ENCODE assay signal across 24 cellular contexts in the genomic region with DNA sequence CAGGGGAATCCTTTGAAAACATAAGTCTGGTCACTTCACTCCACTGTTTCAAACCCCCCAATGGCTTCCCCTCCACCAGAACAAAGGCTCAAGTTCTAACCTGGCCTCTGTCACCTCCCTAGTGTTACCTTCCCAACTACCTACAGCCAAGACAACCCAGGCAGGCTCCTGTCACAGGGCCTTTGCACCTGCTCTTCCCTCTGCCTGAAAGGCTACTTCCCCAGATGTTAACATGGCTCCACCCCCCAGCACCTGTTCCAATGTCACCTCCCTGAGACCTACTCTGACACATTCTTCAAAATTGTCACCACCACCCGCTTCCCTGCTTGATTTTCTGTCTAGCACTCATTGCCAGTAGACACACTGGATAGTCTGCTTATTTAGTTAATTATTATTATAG.
"Had no signal": no experiment of that assay in that cellular context is flagged by ENCODE, and none has a peak within 500 bp of the region (broad histone marks: within the 10 kb centered on the region; RNA-seq: fewer than 3 reads in every experiment).

No MANE protein-coding gene starts in this region.

- ATAC-seq: natural killer cell; psoas muscle; right cardiac atrium; right lobe of liver; stimulated activated effector memory CD8-positive, alpha-beta T cell treated with anti-CD3 and anti-CD28 coated beads, Interleukin-12 subunit alpha, Interleukin-12 subunit beta, amount 100 ng/mL, for 72 hours; stimulated activated naive B cell treated with anti-CD40 and anti-IgM and Interleukin-4, amounts not matched to agents 10 μg/mL and 1 μg/mL and 100 μg/mL, for 72 hours had no signal

- H3K27ac ChIP-seq: neural progenitor cell, ovary, parathyroid adenoma, psoas muscle, right lobe of liver, sigmoid colon, stomach, suprapubic skin, testis, tibial artery, transverse colon, upper lobe of right lung, uterus had no signal

- DNase-seq: natural killer cell; occipital lobe; ovary; posterior cingulate gyrus; psoas muscle; right cardiac atrium; sigmoid colon; stimulated activated CD4-positive, alpha-beta T cell treated with anti-CD3 and anti-CD28 coated beads, Interleukin-15, amount 100 ng/mL, for 24 hours; stimulated activated CD4-positive, alpha-beta T cell treated with anti-CD3 and anti-CD28 coated beads, Interleukin-2, amount 100 ng/mL, for 24 hours; stimulated activated CD4-positive, alpha-beta T cell treated with anti-CD3 and anti-CD28 coated beads, Interleukin-2, amount 100 ng/mL, for 48 hours; stimulated activated CD4-positive, alpha-beta T cell treated with anti-CD3 and anti-CD28 coated beads, Interleukin-4, amount 100 ng/mL, for 24 hours; stimulated activated naive B cell treated with anti-CD40 and anti-IgM and Interleukin-4, amounts not matched to agents 10 μg/mL and 1 μg/mL and 100 μg/mL, for 72 hours; stimulated activated naive CD4-positive, alpha-beta T cell treated with Interleukin-2 at 50 U/mL for 16 hours; stomach; testis; transverse colon; upper lobe of right lung; uterus had no signal

- H3K4me3 ChIP-seq: neural progenitor cell, ovary, psoas muscle, right lobe of liver, sigmoid colon, stomach, suprapubic skin, testis, tibial artery, transverse colon, upper lobe of right lung, uterus had no signal
